ENCODE assay signal across 8 cellular contexts in the genomic region with DNA sequence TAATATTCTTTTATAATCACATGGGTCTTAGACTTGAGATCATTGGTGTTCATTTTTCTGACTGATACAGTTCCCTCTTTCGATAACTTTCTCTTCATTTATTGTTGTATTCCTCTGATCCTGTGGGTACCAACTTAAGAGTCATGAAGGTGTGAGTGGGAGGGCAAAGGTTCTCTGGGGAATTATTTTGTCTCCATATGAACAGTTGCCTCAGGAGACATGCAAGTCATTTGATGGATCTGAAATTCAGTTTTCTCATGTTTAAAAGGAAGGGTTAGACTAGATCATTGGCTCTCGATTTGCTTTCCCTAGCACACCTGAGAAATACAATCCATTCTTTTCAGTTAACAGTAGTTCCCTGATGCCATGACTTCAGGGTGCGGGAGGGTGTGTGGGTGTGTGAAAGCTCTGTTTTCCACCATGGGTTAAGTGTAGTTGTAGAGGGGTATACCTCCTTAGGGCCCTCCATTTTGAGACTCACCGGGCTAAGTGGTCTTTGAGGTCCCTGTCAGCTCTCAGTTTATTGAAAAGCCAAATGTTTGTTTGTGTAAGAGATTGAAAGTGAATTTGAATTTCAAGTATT. TPM values are rescaled to one million over a fixed set of nuclear protein-coding genes. Genes with fewer than 3 reads are reported as not detected.
DNase-seq lines count a peak whose midpoint lies in the region; ATAC-seq and TF ChIP-seq lines count a peak whose summit lies in the region.

No MANE protein-coding gene starts in this region.

- H3K4me3 Mint-ChIP-seq in MCF 10A (ENCODE audit: unreplicated experiment), result peak overlapping the region; percentile 89
- peak overlapping the region; percentile 81 to 92 (median 88) for H3K4me3 Mint-ChIP-seq in naive thymus-derived CD8-positive, alpha-beta T cell

- H3K36me3 Mint-ChIP-seq in MCF 10A (ENCODE audit: insufficient read depth, unreplicated experiment), result peaks cover 6% of the 10 kb centered on the region
- peaks cover 10 to 48% (median 23%) of the 10 kb centered on the region in 3 donors for H3K36me3 Mint-ChIP-seq in naive thymus-derived CD8-positive, alpha-beta T cell

- peak overlapping the region; percentile 80 for H3K27ac Mint-ChIP-seq in MCF 10A (ENCODE audit: low read depth, unreplicated experiment)
- peak overlapping the region; percentile 83 to 99 (median 94) for H3K27ac Mint-ChIP-seq in naive thymus-derived CD8-positive, alpha-beta T cell

- H3K27me3 ChIP-seq in BE2C, result no peaks in the 10 kb centered on the region
- no peaks in the 10 kb centered on the region for H3K27me3 ChIP-seq in KMS-11 (ENCODE audit: insufficient read depth, low read depth)

- TF ChIP-seq POLR2A in GM18505 (IDR thresholded peaks at IDR 0.05; ENCODE audit: borderline replicate concordance, extremely low read depth, insufficient read depth, insufficient read length), result no peak

- peaks cover 6% of the 10 kb centered on the region for H3K4me1 ChIP-seq in BE2C
- H3K4me1 ChIP-seq in KMS-11 (ENCODE audit: low read depth, poor library complexity, severe bottlenecking), result peaks cover 12% of the 10 kb centered on the region

- H3K4me2 ChIP-seq in KMS-11, result 0 out of 2 replicates have a peak overlapping the region, but pooled peaks have one; percentile 26

- no peaks in the 10 kb centered on the region for H3K9me3 Mint-ChIP-seq in MCF 10A (ENCODE audit: unreplicated experiment)
- peaks cover 0 to under 1% (median 0%) of the 10 kb centered on the region in 9 donors for H3K9me3 Mint-ChIP-seq in naive thymus-derived CD8-positive, alpha-beta T cell

- H2AFZ ChIP-seq in KMS-11 (ENCODE audit: low read depth), result no peak overlapping the region

- CTCF ChIA-PET in MCF 10A (lab: Yijun Ruan, JAX), result interaction anchor here (0.5 to 2.0 kb wide), 9 partner anchors 26 to 1149 kb away, joined by 3 to 9 read pairs (median 3); no protein-coding TSS in a partner anchor
- CTCF ChIA-PET in HEK293T (lab: Yijun Ruan, JAX), result no interaction called here

- DNase-seq in BE2C (no peak), MCF 10A (ENCODE audit: unreplicated experiment) (peak; percentile 16), NOMO-1 (lab: John Stamatoyannopoulos, UW; ENCODE audit: unreplicated experiment in 2 of 2) (no peak), HEK293T (ENCODE audit: extremely low spot score) (no peak)
- peak in 3 of 10 donors; percentile 13 to 21 (median 13) for DNase-seq in naive thymus-derived CD8-positive, alpha-beta T cell

- no peaks in the 10 kb centered on the region for H3K9me3 ChIP-seq in BE2C

- BruUV-seq in MCF 10A (replicated peaks; lab: Mats Ljungman, UMichigan), result no TSS peak

- H3K36me3 ChIP-seq in BE2C, result peaks cover 10% of the 10 kb centered on the region
- no peaks in the 10 kb centered on the region; the same call in 1 of the 2 replicates for H3K36me3 ChIP-seq in KMS-11 (ENCODE audit: insufficient read depth)

- H3K27ac ChIP-seq in KMS-11, result no peak overlapping the region

- POLR2A ChIA-PET in MCF 10A (lab: Yijun Ruan, JAX) (interaction anchor here (0.6 to 3.6 kb wide), 31 partner anchors 7 to 504 kb away, joined by 3 to 45 read pairs (median 6); partner anchors contain the start of genes CNTRL, GSN, PSMD5 and RAB14), HEK293T (lab: Yijun Ruan, JAX) (interaction anchor here (1.4 to 1.6 kb wide), 4 partner anchors 10 to 87 kb away, joined by 3 to 7 read pairs (median 6); no protein-coding TSS in a partner anchor)
- POLR2A ChIA-PET in naive thymus-derived CD8-positive, alpha-beta T cell (lab: Charles Lee), result interaction anchor here (0.6 to 5.9 kb wide), 13 partner anchors 9 to 279 kb away, joined by 3 to 90 read pairs (median 8); partner anchors contain the start of genes CNTRL and RAB14

- ATAC-seq in naive thymus-derived CD8-positive, alpha-beta T cell, result no peak
- no peak for ATAC-seq in GM18505 (IDR thresholded peaks at IDR 0.05; ENCODE audit: unreplicated experiment)
- ATAC-seq in GM18502 (IDR thresholded peaks at IDR 0.05; ENCODE audit: poor library complexity, unreplicated experiment), result no peak

- intact Hi-C loops in MCF 10A (cut with micrococcal nuclease), result loop anchor here (5.0 kb wide), 1 partner anchor 35 kb away; no protein-coding TSS in a partner anchor

- peaks cover 16% of the 10 kb centered on the region for H3K4me1 Mint-ChIP-seq in MCF 10A (ENCODE audit: insufficient read depth, unreplicated experiment)
- H3K4me1 Mint-ChIP-seq in naive thymus-derived CD8-positive, alpha-beta T cell, result peaks cover 26 to 59% (median 52%) of the 10 kb centered on the region in 4 donors

- TF ChIP-seq CTCF in BE2C (IDR thresholded peaks at IDR 0.05; ENCODE audit: low read depth, low read length) (no peak), KMS-11 (conservative IDR thresholded peaks at IDR 0.05; ENCODE audit: low read depth, low read length) (no peak), MCF 10A (IDR thresholded peaks at IDR 0.05; ENCODE audit: unreplicated experiment) (no peak)

- no peaks in the 10 kb centered on the region for H3K27me3 Mint-ChIP-seq in MCF 10A (ENCODE audit: insufficient read depth, unreplicated experiment)
- H3K27me3 Mint-ChIP-seq in naive thymus-derived CD8-positive, alpha-beta T cell, result no peaks in the 10 kb centered on the region

- no peaks in the 10 kb centered on the region for H3K79me2 ChIP-seq in KMS-11 (ENCODE audit: insufficient read depth, low read depth)

- peak overlapping the region; percentile 74 for H3K4me3 ChIP-seq in BE2C (ENCODE audit: low read depth, low read length)
- H3K4me3 ChIP-seq in KMS-11 (IDR thresholded peaks at IDR 0.05; ENCODE audit: insufficient read depth, low read depth, low read length), result no peak overlapping the region

- H4K20me1 ChIP-seq in KMS-11 (ENCODE audit: insufficient read depth), result no peaks in the 10 kb centered on the region

- no peak overlapping the region for H3K9ac ChIP-seq in KMS-11

TF ChIP-seq in HEK293T, 16 proteins besides CTCF, POLR2A, EP300 and RAD21:
- no peak for TF ChIP-seq SP1 (IDR thresholded peaks at IDR 0.05)
- TF ChIP-seq CTBP1 (IDR thresholded peaks at IDR 0.05; ENCODE audit: borderline replicate concordance), result no peak
- TF ChIP-seq, protein P1, sequence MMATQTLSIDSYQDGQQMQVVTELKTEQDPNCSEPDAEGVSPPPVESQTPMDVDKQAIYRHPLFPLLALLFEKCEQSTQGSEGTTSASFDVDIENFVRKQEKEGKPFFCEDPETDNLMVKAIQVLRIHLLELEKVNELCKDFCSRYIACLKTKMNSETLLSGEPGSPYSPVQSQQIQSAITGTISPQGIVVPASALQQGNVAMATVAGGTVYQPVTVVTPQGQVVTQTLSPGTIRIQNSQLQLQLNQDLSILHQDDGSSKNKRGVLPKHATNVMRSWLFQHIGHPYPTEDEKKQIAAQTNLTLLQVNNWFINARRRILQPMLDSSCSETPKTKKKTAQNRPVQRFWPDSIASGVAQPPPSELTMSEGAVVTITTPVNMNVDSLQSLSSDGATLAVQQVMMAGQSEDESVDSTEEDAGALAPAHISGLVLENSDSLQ (IDR thresholded peaks at IDR 0.05), result no peak
- no peak for TF ChIP-seq ARNT (IDR thresholded peaks at IDR 0.05)
- TF ChIP-seq BHLHE40 (IDR thresholded peaks at IDR 0.05; ENCODE audit: borderline replicate concordance), result no peak
- TF ChIP-seq ELF4 (IDR thresholded peaks at IDR 0.05), result no peak
- TF ChIP-seq HDGF (IDR thresholded peaks at IDR 0.05; ENCODE audit: borderline replicate concordance), result no peak
- no peak for TF ChIP-seq FOXK2 (IDR thresholded peaks at IDR 0.05)
- no peak for TF ChIP-seq LEF1 (IDR thresholded peaks at IDR 0.05; ENCODE audit: borderline replicate concordance)
- TF ChIP-seq NFRKB (IDR thresholded peaks at IDR 0.05), result no peak
- no peak for TF ChIP-seq FOXA1 (IDR thresholded peaks at IDR 0.05)
- no peak for TF ChIP-seq FOXM1 (IDR thresholded peaks at IDR 0.05; ENCODE audit: borderline replicate concordance)
- no peak for TF ChIP-seq ZNF384 (IDR thresholded peaks at IDR 0.05)
- no peak for TF ChIP-seq SUZ12 (IDR thresholded peaks at IDR 0.05)
- no peak for TF ChIP-seq L3MBTL2 (conservative IDR thresholded peaks at IDR 0.05)
- TF ChIP-seq TARDBP (IDR thresholded peaks at IDR 0.05), result no peak
TF ChIP-seq in HEK293T: peak in this region for 0.

RNA-seq across cellular contexts. Expression of gene CNTRL, which starts 47.8 kb away (rescaled TPM):
- polyA plus RNA-seq in BE2C (2012; ENCODE audit: insufficient read depth, insufficient read length, low read depth), result 4.5 TPM
- 11.6 and 18.9 TPM in 2 replicates for total RNA-seq in MCF 10A (2022)
- total RNA-seq in naive thymus-derived CD8-positive, alpha-beta T cell, result 100 to 1,000 TPM; 112 to 115 TPM
- 10 to 100 TPM in 2 of 3 donors, 1 to 10 TPM in 1; 6.5 to 20.6 (median 11.3) TPM for polyA plus RNA-seq in naive thymus-derived CD8-positive, alpha-beta T cell
